In the genomic region with DNA sequence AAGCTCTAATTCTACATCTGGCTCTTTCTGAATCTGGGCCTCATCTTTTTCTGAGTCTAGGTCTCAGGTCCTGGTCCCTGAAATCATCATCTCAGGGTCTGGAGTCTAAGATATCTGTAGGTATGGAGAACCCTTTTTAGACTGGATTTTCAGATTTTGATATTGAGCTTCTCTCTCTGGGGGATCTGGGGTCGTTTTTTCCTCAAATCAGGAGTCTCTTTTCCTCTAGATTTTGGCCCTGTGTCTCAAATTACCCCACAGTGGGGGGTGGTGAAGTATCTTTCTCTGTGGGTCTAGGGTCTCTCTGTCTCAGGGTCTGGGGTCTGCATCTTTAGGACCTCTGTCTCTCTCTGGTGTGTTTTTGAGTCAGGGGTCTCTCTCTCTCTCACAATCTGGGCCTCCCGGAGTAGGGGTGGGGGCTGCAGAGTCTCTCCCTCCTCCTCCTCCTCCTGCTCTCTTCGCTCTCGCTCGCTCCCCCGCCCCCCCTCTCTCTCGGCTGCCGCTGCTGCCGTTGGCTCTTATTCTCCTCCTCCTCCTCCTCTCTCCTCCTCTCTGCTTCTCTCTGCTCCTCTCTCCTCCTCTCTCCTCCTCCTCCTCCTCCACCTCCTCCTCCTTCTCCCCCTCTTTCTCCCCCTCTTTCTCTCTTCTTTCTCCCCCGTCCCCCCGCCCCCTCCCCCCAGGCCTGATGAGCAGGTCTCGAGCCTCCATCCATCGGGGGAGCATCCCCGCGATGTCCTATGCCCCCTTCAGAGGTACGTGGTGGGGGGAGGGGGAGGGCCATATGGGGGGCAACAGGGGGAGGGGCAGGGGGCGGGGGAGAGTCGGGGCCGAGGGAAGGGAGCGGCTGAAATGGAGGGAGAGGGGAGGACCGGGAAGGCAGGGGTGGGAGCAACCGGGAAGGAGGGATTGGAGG, we compare ENCODE assay signal across 8 cellular contexts. TPM values are rescaled to one million over a fixed set of nuclear protein-coding genes. Genes with fewer than 3 reads are reported as not detected.
DNase-seq lines count a peak whose midpoint lies in the region; ATAC-seq, FAIRE-seq and TF ChIP-seq lines count a peak whose summit lies in the region.

A gene (plus strand): TSS at position 486 of the 913 bp plus-strand sequence. CDS start 200 bp downstream, at position 686.

- H3K27ac Mint-ChIP-seq in GM23338 = peak within 1 kb of the TSS; percentile 98

- in situ Hi-C loops in brain microvascular endothelial cell (cut with HindIII; ENCODE audit: low pct_ligation_motif_present, low sequenced_read_pairs) = no loop called here

- H3K36me3 ChIP-seq in GM23338 (ENCODE audit: insufficient read depth) (peaks cover 9% of the 10 kb centered on the region; the same call in 1 of the 2 replicates), Peyer's patch (peaks cover 0 to 12% (median 0%) of the 10 kb centered on the region in 3 donors), brain microvascular endothelial cell (replicated peaks) (peaks cover 11% of the 10 kb centered on the region)

- H3F3A ChIP-seq in GM23338 (replicated peaks; ENCODE audit: low read depth) = peaks cover 16% of the 10 kb centered on the region

- H3K36me3 Mint-ChIP-seq in GM23338 (ENCODE audit: low read depth) = peaks cover 52% of the 10 kb centered on the region

- no peaks in the 10 kb centered on the region for H3K9me2 ChIP-seq in GM23338 (ENCODE audit: insufficient read depth)

- TF ChIP-seq POLR2A in Peyer's patch (IDR thresholded peaks at IDR 0.05) = no peak

- H3K79me2 ChIP-seq in GM23338 (replicated peaks; ENCODE audit: insufficient read depth) = peaks cover 58% of the 10 kb centered on the region

- FAIRE-seq in GM19239 (lab: Jason Lieb, UNC) = no peak

- H4K20me1 ChIP-seq in GM23338 (replicated peaks; ENCODE audit: insufficient read depth) = peaks cover 20% of the 10 kb centered on the region

- H3K4me2 ChIP-seq in GM23338 = peak within 1 kb of the TSS; percentile 87

- peak within 1 kb of the TSS; percentile 99 for H3K4me3 Mint-ChIP-seq in GM23338

- no peaks in the 10 kb centered on the region for H3K9me3 Mint-ChIP-seq in GM23338

- H3K4me3 ChIP-seq in GM23338 (peak within 1 kb of the TSS; percentile 98), Peyer's patch (peak within 1 kb of the TSS in 3 of 4 donors; percentile 12 to 42 (median 41)), brain microvascular endothelial cell (ENCODE audit: low read depth, low read length) (peak within 1 kb of the TSS; percentile 41)

- H3K27ac ChIP-seq in GM23338 (ENCODE audit: low read depth) = peak within 1 kb of the TSS; percentile 98
- H3K27ac ChIP-seq in Peyer's patch = peak within 1 kb of the TSS; percentile 89 to 95 (median 90)
- H3K27ac ChIP-seq in brain microvascular endothelial cell = peak within 1 kb of the TSS; percentile 80

- H3K4me1 Mint-ChIP-seq in GM23338 = peaks cover 76% of the 10 kb centered on the region

- peaks cover 27% of the 10 kb centered on the region for H3K27me3 Mint-ChIP-seq in GM23338 (ENCODE audit: insufficient read depth, low read depth, poor library complexity)

- TF ChIP-seq CTCF in GM23338 (conservative IDR thresholded peaks at IDR 0.05; ENCODE audit: low read depth in 2 of 2) (no peak), Peyer's patch (IDR thresholded peaks at IDR 0.05) (no peak), brain microvascular endothelial cell (IDR thresholded peaks at IDR 0.05; ENCODE audit: low read depth, low read length, missing control alignments) (no peak)

- peak; percentile 76 for DNase-seq in GM23338 (ENCODE audit: low spot score)
- DNase-seq in Peyer's patch = no peak
- peak; percentile 35 for DNase-seq in brain microvascular endothelial cell
- DNase-seq in iris pigment epithelial cell (ENCODE audit: low read depth) = peak; percentile 58
- peak; percentile 41 for DNase-seq in stimulated activated CD4-positive, alpha-beta T cell treated with anti-CD3 and anti-CD28 coated beads, Interleukin-1b, Interleukin-23, amount 100 ng/mL, for 48 hours
- DNase-seq in GM19239 (ENCODE audit: insufficient read length, low spot score) = no peak
- DNase-seq in RKO (ENCODE audit: low spot score) = no peak

- peaks cover 45% of the 10 kb centered on the region for H3K4me1 ChIP-seq in GM23338 (ENCODE audit: insufficient read depth)
- peaks cover 0 to 38% (median 10%) of the 10 kb centered on the region in 4 donors for H3K4me1 ChIP-seq in Peyer's patch

- ATAC-seq in GM23338 = peak; percentile 13
- ATAC-seq in GM21786 (IDR thresholded peaks at IDR 0.05; ENCODE audit: unreplicated experiment) = no peak

- H2AFZ ChIP-seq in GM23338 = no peak within 1 kb of the TSS

- H3K27me3 ChIP-seq in GM23338 (ENCODE audit: insufficient read depth) (no peaks in the 10 kb centered on the region), Peyer's patch (no peaks in the 10 kb centered on the region), brain microvascular endothelial cell (replicated peaks) (no peaks in the 10 kb centered on the region)

- H3K9me3 ChIP-seq in Peyer's patch = no peaks in the 10 kb centered on the region

TF ChIP-seq in GM23338, 12 proteins besides CTCF, POLR2A, EP300 and RAD21:
- TF ChIP-seq, protein P1, sequence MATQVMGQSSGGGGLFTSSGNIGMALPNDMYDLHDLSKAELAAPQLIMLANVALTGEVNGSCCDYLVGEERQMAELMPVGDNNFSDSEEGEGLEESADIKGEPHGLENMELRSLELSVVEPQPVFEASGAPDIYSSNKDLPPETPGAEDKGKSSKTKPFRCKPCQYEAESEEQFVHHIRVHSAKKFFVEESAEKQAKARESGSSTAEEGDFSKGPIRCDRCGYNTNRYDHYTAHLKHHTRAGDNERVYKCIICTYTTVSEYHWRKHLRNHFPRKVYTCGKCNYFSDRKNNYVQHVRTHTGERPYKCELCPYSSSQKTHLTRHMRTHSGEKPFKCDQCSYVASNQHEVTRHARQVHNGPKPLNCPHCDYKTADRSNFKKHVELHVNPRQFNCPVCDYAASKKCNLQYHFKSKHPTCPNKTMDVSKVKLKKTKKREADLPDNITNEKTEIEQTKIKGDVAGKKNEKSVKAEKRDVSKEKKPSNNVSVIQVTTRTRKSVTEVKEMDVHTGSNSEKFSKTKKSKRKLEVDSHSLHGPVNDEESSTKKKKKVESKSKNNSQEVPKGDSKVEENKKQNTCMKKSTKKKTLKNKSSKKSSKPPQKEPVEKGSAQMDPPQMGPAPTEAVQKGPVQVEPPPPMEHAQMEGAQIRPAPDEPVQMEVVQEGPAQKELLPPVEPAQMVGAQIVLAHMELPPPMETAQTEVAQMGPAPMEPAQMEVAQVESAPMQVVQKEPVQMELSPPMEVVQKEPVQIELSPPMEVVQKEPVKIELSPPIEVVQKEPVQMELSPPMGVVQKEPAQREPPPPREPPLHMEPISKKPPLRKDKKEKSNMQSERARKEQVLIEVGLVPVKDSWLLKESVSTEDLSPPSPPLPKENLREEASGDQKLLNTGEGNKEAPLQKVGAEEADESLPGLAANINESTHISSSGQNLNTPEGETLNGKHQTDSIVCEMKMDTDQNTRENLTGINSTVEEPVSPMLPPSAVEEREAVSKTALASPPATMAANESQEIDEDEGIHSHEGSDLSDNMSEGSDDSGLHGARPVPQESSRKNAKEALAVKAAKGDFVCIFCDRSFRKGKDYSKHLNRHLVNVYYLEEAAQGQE (IDR thresholded peaks at IDR 0.05; ENCODE audit: unreplicated experiment) = no peak
- TF ChIP-seq POLR2AphosphoS5 (IDR thresholded peaks at IDR 0.05; ENCODE audit: low read depth) = peak; percentile 34; the same call in 1 of the 2 replicates
- TF ChIP-seq EZH2 (IDR thresholded peaks at IDR 0.05; ENCODE audit: low read depth, unreplicated experiment) = no peak
- TF ChIP-seq CREB1 (CRISPR knock-in tag; IDR thresholded peaks at IDR 0.05; ENCODE audit: low read depth) = 0 out of 2 replicates have a peak, but pooled peaks have one; percentile 7

RNA-seq across cellular contexts. Expression of the gene that starts here (rescaled TPM):
- total RNA-seq in GM23338 (2014; rRNA removed; shearing (Covaris generic)) = 36.9 and 45.0 TPM in 2 replicates
- polyA plus RNA-seq in GM23338 (2016; fragmentation: Nextera tagmentation; extraction: Ambion mirVana) = 12.9 and 13.9 TPM in 2 replicates
- total RNA-seq in Peyer's patch = 10 to 100 TPM in 3 of 4 donors, 1 to 10 TPM in 1; 5.4 to 42.1 (median 15.0) TPM

Comparison
In these comparisons a context has a peak if more than half of its experiments do, and no peak if none do; other contexts are left out.
1. DNase-seq: peak in GM23338 (single experiment), brain microvascular endothelial cell (single experiment), iris pigment epithelial cell (single experiment) and stimulated activated CD4-positive, alpha-beta T cell treated with anti-CD3 and anti-CD28 coated beads, Interleukin-1b, Interleukin-23, amount 100 ng/mL, for 48 hours (single experiment); none in Peyer's patch (0 of 3), GM19239 (single experiment) and RKO (single experiment).
2. H3K4me3 ChIP-seq: peak in every context shown above with its lines; median percentile 98 in GM23338; 41 in Peyer's patch; 41 in brain microvascular endothelial cell.
3. Peak in every context shown above with its lines, with median percentiles within 50 percentile points of each other: H3K27ac ChIP-seq.